ENCODE assay signal across 11 cellular contexts in the genomic region with DNA sequence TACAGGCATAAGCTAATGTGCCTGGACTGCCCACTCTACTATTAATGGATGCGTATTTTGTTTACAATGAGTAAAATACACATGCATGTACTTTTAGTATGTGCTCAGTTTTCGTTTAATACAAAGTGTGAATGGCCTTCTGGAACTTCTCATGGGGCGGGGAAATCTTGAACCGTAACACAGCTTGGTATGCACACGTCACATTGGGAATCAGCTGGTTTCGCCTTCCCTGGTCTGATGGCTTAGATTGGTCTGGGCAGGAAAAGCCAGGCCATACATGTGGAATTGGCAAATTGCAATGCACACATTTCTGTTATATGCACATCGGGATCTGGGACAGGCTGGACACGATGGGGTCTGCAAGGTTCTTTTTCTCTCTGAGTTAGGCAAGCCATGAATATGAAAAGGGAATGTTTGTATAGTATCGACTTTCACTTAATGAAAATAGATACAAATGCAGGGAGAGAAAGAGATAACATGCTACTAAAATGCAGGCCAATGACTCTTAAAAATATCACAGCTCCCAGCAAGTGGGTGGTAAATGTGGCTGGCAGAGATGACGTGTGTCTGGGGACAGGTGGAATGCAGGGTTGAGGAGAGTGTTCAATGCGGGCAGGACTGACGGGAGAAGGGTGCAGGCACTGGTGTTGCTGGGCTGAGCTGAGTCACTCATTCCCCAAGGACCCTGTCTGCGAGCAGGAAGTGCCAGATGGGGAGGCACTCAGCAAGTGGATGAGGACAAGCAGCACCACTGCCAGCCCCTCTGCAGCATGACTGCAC.
DNase-seq lines count a peak whose midpoint lies in the region; ATAC-seq and TF ChIP-seq lines count a peak whose summit lies in the region.
"Had no signal": no experiment of that assay in that cellular context is flagged by ENCODE, and none has a peak within 500 bp of the region (broad histone marks: within the 10 kb centered on the region; RNA-seq: fewer than 3 reads in every experiment).

No MANE protein-coding gene starts in this region.

- H3K23ac ChIP-seq in mesenchymal stem cell (ENCODE audit: low read length in 2 of 2): no peak overlapping the region

- no peaks in the 10 kb centered on the region for H3K36me3 ChIP-seq in mesenchymal stem cell (ENCODE audit: control insufficient read depth in 1 of 2, insufficient read depth in 2 of 2, low read depth in 1 of 2, low read length in 2 of 2)
- H3K36me3 ChIP-seq: thoracic aorta had no signal

- WGBS in mesenchymal stem cell: 65% methylated on average over 12 of the region's 13 CpGs

- DNase-seq in DMS153 (lab: John Stamatoyannopoulos, UW): peak; percentile 82
- DNase-seq in NCI-H146 (lab: John Stamatoyannopoulos, UW): peak; percentile 47
- DNase-seq in mesenchymal stem cell: peak; percentile 43
- DNase-seq in G401 (ENCODE audit: low spot score): no peak
- DNase-seq in cerebellar cortex (ENCODE audit: low spot score): no peak
- no peak for DNase-seq in dedifferentiated amniotic fluid mesenchymal stem cell (ENCODE audit: extremely low spot score)
- DNase-seq: activated gamma-delta T cell; stimulated activated CD4-positive, alpha-beta T cell treated with anti-CD3 and anti-CD28 coated beads, Interleukin-15, amount 100 ng/mL, for 24 hours had no signal

- no peaks in the 10 kb centered on the region for H3K9me3 ChIP-seq in mesenchymal stem cell (ENCODE audit: control insufficient read depth, low read length)
- H3K9me3 ChIP-seq: thoracic aorta had no signal

- peaks cover 18% of the 10 kb centered on the region for H3K4me1 ChIP-seq in mesenchymal stem cell (ENCODE audit: control insufficient read depth, insufficient read depth, low read depth, low read length)

- H3K27ac Mint-ChIP-seq in brain: peak overlapping the region in 4 of 5 experiments; percentile 19 to 59 (median 38)

- no peak for ATAC-seq in GM21390 (IDR thresholded peaks at IDR 0.05; ENCODE audit: unreplicated experiment)

- H3K27me3 Mint-ChIP-seq in brain: peaks cover 16% of the 10 kb centered on the region

- H2AFZ ChIP-seq in mesenchymal stem cell (ENCODE audit: low read depth, low read length): no peak overlapping the region

- peaks cover 18 to 57% of the 10 kb centered on the region in 2 experiments for H3K27me3 ChIP-seq in mesenchymal stem cell (ENCODE audit: control insufficient read depth in 1 of 2, insufficient read depth in 1 of 2, low read length in 2 of 2)

- peaks cover 0 to 3% (median 0%) of the 10 kb centered on the region in 5 experiments for H3K9me3 Mint-ChIP-seq in brain

- no peak overlapping the region for H2AK5ac ChIP-seq in mesenchymal stem cell (ENCODE audit: low read length, severe bottlenecking)

- H4K91ac ChIP-seq in mesenchymal stem cell (ENCODE audit: low read length): no peak overlapping the region

- no peak overlapping the region for H2BK5ac ChIP-seq in mesenchymal stem cell (ENCODE audit: low read depth, low read length, poor library complexity, severe bottlenecking)

- H3K79me1 ChIP-seq in mesenchymal stem cell (replicated peaks; ENCODE audit: low read length, poor library complexity, severe bottlenecking): no peaks in the 10 kb centered on the region

- no peak overlapping the region for H3K4me3 ChIP-seq in mesenchymal stem cell (ENCODE audit: insufficient read depth in 1 of 2, low read depth in 1 of 2, low read length in 2 of 2)
- H3K4me3 ChIP-seq: thoracic aorta had no signal

- H3K27ac ChIP-seq in mesenchymal stem cell (ENCODE audit: low read length, poor library complexity, severe bottlenecking): no peak overlapping the region
- H3K27ac ChIP-seq: thoracic aorta had no signal

- H3K4me1 Mint-ChIP-seq in brain: peaks cover 56% of the 10 kb centered on the region

- H3K14ac ChIP-seq in mesenchymal stem cell (ENCODE audit: low read length in 2 of 2): no peak overlapping the region

- H3K36me3 Mint-ChIP-seq in brain: no peaks in the 10 kb centered on the region

- H3K4me3 Mint-ChIP-seq in brain: no peak overlapping the region

- no peak overlapping the region for H2BK120ac ChIP-seq in mesenchymal stem cell (ENCODE audit: low read depth, low read length)

- peak overlapping the region; percentile 17 for H2BK15ac ChIP-seq in mesenchymal stem cell (ENCODE audit: low read depth, poor library complexity, severe bottlenecking)

- H3K18ac ChIP-seq in mesenchymal stem cell (ENCODE audit: low read depth in 1 of 2, low read length in 2 of 2): peak overlapping the region in 1 of 2 experiments; percentile 58

- no peak overlapping the region for H3K4me2 ChIP-seq in mesenchymal stem cell (ENCODE audit: low read length, poor library complexity, severe bottlenecking)

- in situ Hi-C loops in G401 (cut with HindIII; ENCODE audit: low sequenced_read_pairs): no loop called here

- peak overlapping the region in 1 of 2 experiments; percentile 15 for H2BK12ac ChIP-seq in mesenchymal stem cell (ENCODE audit: low read length in 2 of 2)

- no peak overlapping the region for H4K8ac ChIP-seq in mesenchymal stem cell (ENCODE audit: low read length)

- H3K9ac ChIP-seq in mesenchymal stem cell (ENCODE audit: low read length): no peak overlapping the region

- TF ChIP-seq CTCF in brain (conservative IDR thresholded peaks at IDR 0.05): no peak

- H3K4ac ChIP-seq in mesenchymal stem cell (ENCODE audit: low read depth in 1 of 2, low read length in 2 of 2): no peak overlapping the region

Comparison
In these comparisons a context has a peak if more than half of its experiments do, and no peak if none do; other contexts are left out.
1. DNase-seq: peak in DMS153 (single experiment), NCI-H146 (single experiment) and mesenchymal stem cell (single experiment); none in G401 (single experiment), cerebellar cortex (single experiment) and dedifferentiated amniotic fluid mesenchymal stem cell (single experiment).